ENCODE assay signal across 16 cellular contexts in genomic region chrX:40058719-40059118, GRCh38. TPM values are rescaled to one million over a fixed set of nuclear protein-coding genes. Genes with fewer than 3 reads are reported as not detected.
DNase-seq lines count a peak whose midpoint lies in the region; ATAC-seq and TF ChIP-seq lines count a peak whose summit lies in the region.
"Had no signal": no experiment of that assay in that cellular context is flagged by ENCODE, and none has a peak within 500 bp of the region (broad histone marks: within the 10 kb centered on the region; RNA-seq: fewer than 3 reads in every experiment).

No MANE protein-coding gene starts in this region.

- peak; percentile 22 for DNase-seq in activated effector memory CD4-positive, alpha-beta T cell treated with anti-CD3 and anti-CD28 coated beads, Interleukin-2, amount 50 U/mL, for 16 hours
- DNase-seq in activated effector memory CD4-positive, alpha-beta T cell treated with Interleukin-2 at 50 U/mL for 16 hours: no peak
- DNase-seq in NCI-H748 treated with DMSO at 0.1 percent for 48 hours (lab: John Stamatoyannopoulos, UW) (peak; percentile 89), left lung (peak in 1 of 2 donors; percentile 57), A673 (ENCODE audit: low spot score) (no peak), T-helper 17 cell (no peak)
- DNase-seq in stimulated activated CD4-positive, alpha-beta T cell treated with anti-CD3 and anti-CD28 coated beads, Interleukin-4, amount 100 ng/mL, for 4 hours: no peak
- DNase-seq in natural killer cell treated with Interleukin-12 subunit alpha and Interleukin-12 subunit beta and Interleukin-15 and Interleukin-18, amount 100 ng/mL, for 72 hours (ENCODE audit: low spot score): no peak
- DNase-seq: activated CD4-positive, alpha-beta T cell treated with anti-CD3 and anti-CD28 coated beads for 48 hours; activated T-cell treated with anti-CD3 and anti-CD28 coated beads, Interleukin-2, amount 50 U/mL, for 48 hours; CD8-positive, alpha-beta memory T cell; GF-D8; glutamatergic neuron; naive B cell had no signal

- no TSS peak for BruUV-seq in A673 (replicated peaks; lab: Mats Ljungman, UMichigan)

- H3K36me3 Mint-ChIP-seq in natural killer cell treated with Interleukin-12 subunit alpha and Interleukin-12 subunit beta and Interleukin-15 and Interleukin-18, amount 100 ng/mL, for 72 hours: peaks cover 21% of the 10 kb centered on the region
- H3K36me3 Mint-ChIP-seq in T-helper 17 cell (ENCODE audit: low read depth): peaks cover 2% of the 10 kb centered on the region

- ATAC-seq in left lung: peak; percentile 81
- no peak for ATAC-seq in natural killer cell treated with Interleukin-12 subunit alpha and Interleukin-12 subunit beta and Interleukin-15 and Interleukin-18, amount 100 ng/mL, for 72 hours
- no peak for ATAC-seq in T-helper 17 cell

- CTCF ChIA-PET in A673 (lab: Charles Lee): interaction anchor here (0.6 kb wide), 1 partner anchor 67 kb away, joined by 3 read pairs; no protein-coding TSS in a partner anchor

- intact Hi-C loops in left lung (cut with DNase I): no loop called here
- intact Hi-C loops in A673 (cut with micrococcal nuclease; ENCODE audit: unreplicated experiment): no loop called here

- no peak overlapping the region for H3K27ac Mint-ChIP-seq in natural killer cell treated with Interleukin-12 subunit alpha and Interleukin-12 subunit beta and Interleukin-15 and Interleukin-18, amount 100 ng/mL, for 72 hours
- H3K27ac Mint-ChIP-seq in T-helper 17 cell: no peak overlapping the region
- H3K27ac Mint-ChIP-seq: CD8-positive, alpha-beta memory T cell; naive B cell had no signal

- H3K4me3 Mint-ChIP-seq in natural killer cell treated with Interleukin-12 subunit alpha and Interleukin-12 subunit beta and Interleukin-15 and Interleukin-18, amount 100 ng/mL, for 72 hours: no peak overlapping the region
- no peak overlapping the region for H3K4me3 Mint-ChIP-seq in T-helper 17 cell
- H3K4me3 Mint-ChIP-seq: CD8-positive, alpha-beta memory T cell; naive B cell had no signal

- peaks cover 0 to 7% of the 10 kb centered on the region in 2 donors for H3K4me1 Mint-ChIP-seq in natural killer cell treated with Interleukin-12 subunit alpha and Interleukin-12 subunit beta and Interleukin-15 and Interleukin-18, amount 100 ng/mL, for 72 hours (ENCODE audit: low read depth in 2 of 2)
- peaks cover 6% of the 10 kb centered on the region for H3K4me1 Mint-ChIP-seq in T-helper 17 cell
- H3K4me1 Mint-ChIP-seq: naive B cell had no signal

- H3K27me3 Mint-ChIP-seq in natural killer cell treated with Interleukin-12 subunit alpha and Interleukin-12 subunit beta and Interleukin-15 and Interleukin-18, amount 100 ng/mL, for 72 hours: peaks cover 0 to 4% of the 10 kb centered on the region in 2 donors
- H3K27me3 Mint-ChIP-seq in T-helper 17 cell: no peaks in the 10 kb centered on the region
- H3K27me3 Mint-ChIP-seq: naive B cell had no signal

- no peak for TF ChIP-seq CTCF in left lung (IDR thresholded peaks at IDR 0.05)
- TF ChIP-seq CTCF in A673 (conservative IDR thresholded peaks at IDR 0.05; ENCODE audit: low read depth, low read length): no peak

- H3K27ac ChIP-seq in left lung (no peak overlapping the region), A673 (ENCODE audit: low read depth, low read length, poor library complexity, severe bottlenecking) (no peak overlapping the region)
- H3K27ac ChIP-seq: right atrium auricular region, upper lobe of left lung had no signal

- no peaks in the 10 kb centered on the region for H3K9me3 ChIP-seq in left lung
- no peaks in the 10 kb centered on the region for H3K9me3 ChIP-seq in A673 (ENCODE audit: low read depth, low read length, poor library complexity, severe bottlenecking)
- H3K9me3 ChIP-seq in T-helper 17 cell (ENCODE audit: control insufficient read depth, low read length, poor library complexity, severe bottlenecking): no peaks in the 10 kb centered on the region
- H3K9me3 ChIP-seq: right atrium auricular region, upper lobe of left lung had no signal

- no peaks in the 10 kb centered on the region for H3K9me3 Mint-ChIP-seq in natural killer cell treated with Interleukin-12 subunit alpha and Interleukin-12 subunit beta and Interleukin-15 and Interleukin-18, amount 100 ng/mL, for 72 hours

- H3K4me1 ChIP-seq in left lung (no peaks in the 10 kb centered on the region), A673 (ENCODE audit: insufficient read depth, low read length, poor library complexity, severe bottlenecking) (no peaks in the 10 kb centered on the region)
- H3K4me1 ChIP-seq: right atrium auricular region, upper lobe of left lung had no signal

- H3K36me3 ChIP-seq in left lung (peaks cover 0 to 72% of the 10 kb centered on the region in 2 donors), A673 (ENCODE audit: insufficient read depth, low read length, poor library complexity, severe bottlenecking) (peaks cover 62% of the 10 kb centered on the region)

- POLR2A ChIA-PET in A673 (lab: Charles Lee; ENCODE audit: low non-redundant PET): no interaction called here

- H3K27me3 ChIP-seq in left lung (no peaks in the 10 kb centered on the region), A673 (replicated peaks; ENCODE audit: insufficient read depth, low read depth, low read length, poor library complexity) (no peaks in the 10 kb centered on the region)
- H3K27me3 ChIP-seq: right atrium auricular region, upper lobe of left lung had no signal

- no peak overlapping the region for H3K4me3 ChIP-seq in left lung
- no peak overlapping the region for H3K4me3 ChIP-seq in A673 (ENCODE audit: low read depth, low read length, poor library complexity, severe bottlenecking)
- H3K4me3 ChIP-seq: right atrium auricular region, upper lobe of left lung had no signal

RNA-seq across cellular contexts. Expression of gene BCOR, which starts 39.0 kb away (rescaled TPM):
- total RNA-seq in left lung (10 to 100 TPM; 19.0 to 24.0 TPM), A673 (2021) (58.8 and 59.0 TPM in 2 replicates), T-helper 17 cell (10 to 100 TPM; 24.7 to 29.1 TPM)
- total RNA-seq in natural killer cell treated with Interleukin-12 subunit alpha and Interleukin-12 subunit beta and Interleukin-15 and Interleukin-18, amount 100 ng/mL, for 72 hours: 10 to 100 TPM; 52.3 to 56.7 TPM

Comparison
In these comparisons a context has a peak if more than half of its experiments do, and no peak if none do; other contexts are left out.
1. DNase-seq: peak in activated effector memory CD4-positive, alpha-beta T cell treated with anti-CD3 and anti-CD28 coated beads, Interleukin-2, amount 50 U/mL, for 16 hours (single experiment) and NCI-H748 treated with DMSO at 0.1 percent for 48 hours (single experiment); none in activated effector memory CD4-positive, alpha-beta T cell treated with Interleukin-2 at 50 U/mL for 16 hours (single experiment), A673 (single experiment), stimulated activated CD4-positive, alpha-beta T cell treated with anti-CD3 and anti-CD28 coated beads, Interleukin-4, amount 100 ng/mL, for 4 hours (0 of 2), natural killer cell treated with Interleukin-12 subunit alpha and Interleukin-12 subunit beta and Interleukin-15 and Interleukin-18, amount 100 ng/mL, for 72 hours (single experiment) and T-helper 17 cell (0 of 3).